Comparison of ENCODE assay signal across 8 cellular contexts in genomic region chr16:72092832-72093447, GRCh38. TPM values are rescaled to one million over a fixed set of nuclear protein-coding genes. Genes with fewer than 3 reads are reported as not detected.
DNase-seq lines count a peak whose midpoint lies in the region; ATAC-seq and TF ChIP-seq lines count a peak whose summit lies in the region.

No MANE protein-coding gene starts in this region.

- H3K27me3 Mint-ChIP-seq in MCF 10A (ENCODE audit: insufficient read depth, unreplicated experiment): no peaks in the 10 kb centered on the region
- no peaks in the 10 kb centered on the region for H3K27me3 Mint-ChIP-seq in stimulated activated memory B cell treated with anti-CD40 and anti-IgM and Interleukin-4, amounts not matched to agents 10 μg/mL and 1 μg/mL and 100 μg/mL, for 72 hours

- peak overlapping the region; percentile 99 for H3K4me3 Mint-ChIP-seq in MCF 10A (ENCODE audit: unreplicated experiment)
- H3K4me3 Mint-ChIP-seq in stimulated activated memory B cell treated with anti-CD40 and anti-IgM and Interleukin-4, amounts not matched to agents 10 μg/mL and 1 μg/mL and 100 μg/mL, for 72 hours: peak overlapping the region; percentile 96

- TF ChIP-seq CTCF in MCF 10A (IDR thresholded peaks at IDR 0.05; ENCODE audit: unreplicated experiment): no peak

- BruUV-seq in MCF 10A (replicated peaks; lab: Mats Ljungman, UMichigan): TSS peak; percentile 43

- ATAC-seq in stimulated activated memory B cell treated with anti-CD40 and anti-IgM and Interleukin-4, amounts not matched to agents 10 μg/mL and 1 μg/mL and 100 μg/mL, for 72 hours: peak; percentile 60
- ATAC-seq in GM18519 (IDR thresholded peaks at IDR 0.05; ENCODE audit: low FRiP score, unreplicated experiment): no peak
- ATAC-seq in GM21447 (IDR thresholded peaks at IDR 0.05; ENCODE audit: unreplicated experiment): no peak

- POLR2A ChIA-PET in MCF 10A (lab: Yijun Ruan, JAX): interaction anchor here (0.6 to 2.6 kb wide), 21 partner anchors 9 to 964 kb away, joined by 3 to 11 read pairs (median 3); partner anchors contain the start of genes AP1G1, IST1 and ZNF821

- peaks cover 39% of the 10 kb centered on the region for H3K36me3 Mint-ChIP-seq in MCF 10A (ENCODE audit: insufficient read depth, unreplicated experiment)
- peaks cover 45% of the 10 kb centered on the region for H3K36me3 Mint-ChIP-seq in stimulated activated memory B cell treated with anti-CD40 and anti-IgM and Interleukin-4, amounts not matched to agents 10 μg/mL and 1 μg/mL and 100 μg/mL, for 72 hours

- H3K9me3 Mint-ChIP-seq in MCF 10A (ENCODE audit: unreplicated experiment): no peaks in the 10 kb centered on the region
- H3K9me3 Mint-ChIP-seq in stimulated activated memory B cell treated with anti-CD40 and anti-IgM and Interleukin-4, amounts not matched to agents 10 μg/mL and 1 μg/mL and 100 μg/mL, for 72 hours: no peaks in the 10 kb centered on the region

- CTCF ChIA-PET in MCF 10A (lab: Yijun Ruan, JAX): interaction anchor here (0.7 to 2.1 kb wide), 5 partner anchors 14 to 442 kb away, joined by 3 to 14 read pairs (median 3); partner anchors contain the start of gene PKD1L3

- peaks cover 38% of the 10 kb centered on the region for H3K4me1 Mint-ChIP-seq in MCF 10A (ENCODE audit: insufficient read depth, unreplicated experiment)
- peaks cover 60% of the 10 kb centered on the region for H3K4me1 Mint-ChIP-seq in stimulated activated memory B cell treated with anti-CD40 and anti-IgM and Interleukin-4, amounts not matched to agents 10 μg/mL and 1 μg/mL and 100 μg/mL, for 72 hours

- DNase-seq in NCI-H510A treated with DMSO at 0.1 percent for 48 hours (lab: John Stamatoyannopoulos, UW) (peak; percentile 9), NCI-H510A (lab: John Stamatoyannopoulos, UW) (no peak), NCI-H146 treated with DMSO at 0.1 percent for 48 hours (lab: John Stamatoyannopoulos, UW; ENCODE audit: unreplicated experiment) (peak; percentile 0), MCF 10A (ENCODE audit: unreplicated experiment) (peak; percentile 55), islet precursor cell (peak; percentile 66)

- H3K27ac Mint-ChIP-seq in MCF 10A (ENCODE audit: low read depth, unreplicated experiment): peak overlapping the region; percentile 93
- peak overlapping the region; percentile 94 for H3K27ac Mint-ChIP-seq in stimulated activated memory B cell treated with anti-CD40 and anti-IgM and Interleukin-4, amounts not matched to agents 10 μg/mL and 1 μg/mL and 100 μg/mL, for 72 hours

- intact Hi-C loops in MCF 10A (cut with micrococcal nuclease): loop anchor here (10.0 kb wide), 1 partner anchor 198 kb away; the partner anchor contains the start of gene IST1

RNA-seq across cellular contexts. Expression of gene TXNL4B, which starts 0.5 kb away (rescaled TPM):
- 17.4 and 18.6 TPM in 2 replicates for total RNA-seq in MCF 10A (2022)

RNA-seq across cellular contexts. Expression of gene DHX38, which starts 0.7 kb away (rescaled TPM):
- total RNA-seq in MCF 10A (2022): 65.2 and 75.2 TPM in 2 replicates

RNA-seq across cellular contexts. Expression of gene HPR, which starts 29.9 kb away (rescaled TPM):
- not detected in 2 replicates for total RNA-seq in MCF 10A (2022)

RNA-seq across cellular contexts. Expression of gene HP, which starts 38.6 kb away (rescaled TPM):
- total RNA-seq in MCF 10A (2022): not detected in 2 replicates
